In genomic region chr1:203187306-203188264, GRCh38 we compare ENCODE assay signal across 20 cellular contexts. TPM values are rescaled to one million over a fixed set of nuclear protein-coding genes. Genes with fewer than 3 reads are reported as not detected.
DNase-seq lines count a peak whose midpoint lies in the region; ATAC-seq and TF ChIP-seq lines count a peak whose summit lies in the region.
"Had no signal": no experiment of that assay in that cellular context is flagged by ENCODE, and none has a peak within 500 bp of the region (broad histone marks: within the 10 kb centered on the region; RNA-seq: fewer than 3 reads in every experiment).

No MANE protein-coding gene starts in this region.

- no peak overlapping the region for H3K18ac ChIP-seq in mesenchymal stem cell (ENCODE audit: low read depth in 1 of 2, low read length in 2 of 2)

- H3K9me3 ChIP-seq in mammary epithelial cell (replicated peaks; ENCODE audit: insufficient read depth, low read length): no peaks in the 10 kb centered on the region
- H3K9me3 ChIP-seq in mesenchymal stem cell (ENCODE audit: control insufficient read depth, low read length): no peaks in the 10 kb centered on the region
- H3K9me3 ChIP-seq: adrenal gland, BE2C, prostate gland, testis had no signal

- no peak overlapping the region for H4K91ac ChIP-seq in mesenchymal stem cell (ENCODE audit: low read length)

- H2BK12ac ChIP-seq in mesenchymal stem cell (ENCODE audit: low read length in 2 of 2): no peak overlapping the region

- no peak for TF ChIP-seq POLR2A in NB4 (IDR thresholded peaks at IDR 0.05; ENCODE audit: extremely low read depth, insufficient read length)

- no TSS peak for BruUV-seq in mammary epithelial cell (replicated peaks; lab: Mats Ljungman, UMichigan)

- H3K14ac ChIP-seq in mesenchymal stem cell (ENCODE audit: low read length in 2 of 2): no peak overlapping the region

- DNase-seq in NB4 (ENCODE audit: low read depth) (peak; percentile 58), mammary epithelial cell (no peak), mesenchymal stem cell (peak; percentile 15), substantia nigra (lab: John Stamatoyannopoulos, UW) (peak in 2 of 49 donors; percentile 38 to 51), SIG-M5 (lab: John Stamatoyannopoulos, UW) (no peak)
- no peak for DNase-seq in activated CD4-positive, alpha-beta T cell treated with anti-CD3 and anti-CD28 coated beads, Interleukin-2, amount 50 U/mL, for 1 hour
- DNase-seq: activated CD8-positive, alpha-beta T cell treated with anti-CD3 and anti-CD28 coated beads, Interleukin-2, amount 10 ng/mL, durations not matched to agents 7 days and 5 days; BE2C; DMS 273 treated with DMSO at 0.1 percent for 48 hours; NCI-H1694 treated with DMSO at 0.1 percent for 48 hours; PC-3 had no signal

- CTCF ChIA-PET in mammary epithelial cell (lab: Charles Lee; ENCODE audit: low non-redundant PET): no interaction called here

- H3K4me3 ChIP-seq in NB4 (ENCODE audit: low read depth, low read length): no peak overlapping the region
- no peak overlapping the region for H3K4me3 ChIP-seq in mammary epithelial cell (replicated peaks in 1 of 3; ENCODE audit: insufficient read depth in 1 of 3, low read depth in 2 of 3, low read length in 3 of 3)
- no peak overlapping the region for H3K4me3 ChIP-seq in mesenchymal stem cell (ENCODE audit: insufficient read depth in 1 of 2, low read depth in 1 of 2, low read length in 2 of 2)
- H3K4me3 ChIP-seq: adrenal gland, prostate gland, testis had no signal

- no peaks in the 10 kb centered on the region for H3K27me3 ChIP-seq in mammary epithelial cell (ENCODE audit: insufficient read depth, low read length)
- H3K27me3 ChIP-seq in mesenchymal stem cell (ENCODE audit: control insufficient read depth in 1 of 2, insufficient read depth in 1 of 2, low read length in 2 of 2): peaks cover 0 to 7% of the 10 kb centered on the region in 2 experiments
- H3K27me3 ChIP-seq: adrenal gland, BE2C, testis had no signal

- no peaks in the 10 kb centered on the region for H3K79me1 ChIP-seq in mesenchymal stem cell (replicated peaks; ENCODE audit: low read length, poor library complexity, severe bottlenecking)

- H2AK5ac ChIP-seq in mesenchymal stem cell (ENCODE audit: low read length, severe bottlenecking): no peak overlapping the region

- WGBS in mammary epithelial cell (ENCODE audit: low coverage, missing lambda C conversion rate): 57% methylated on average over 10 of the region's 10 CpGs
- 62% methylated on average over 7 of the region's 10 CpGs for WGBS in mesenchymal stem cell

- intact Hi-C loops in mammary epithelial cell (cut with micrococcal nuclease): no loop called here

- no peaks in the 10 kb centered on the region for H3K36me3 ChIP-seq in mammary epithelial cell (ENCODE audit: insufficient read depth, low read length)
- H3K36me3 ChIP-seq in mesenchymal stem cell (ENCODE audit: control insufficient read depth in 1 of 2, insufficient read depth in 2 of 2, low read depth in 1 of 2, low read length in 2 of 2): peaks cover 0 to 20% of the 10 kb centered on the region in 2 experiments
- H3K36me3 ChIP-seq: adrenal gland, BE2C, prostate gland had no signal

- no peak overlapping the region for H2BK15ac ChIP-seq in mesenchymal stem cell (ENCODE audit: low read depth, poor library complexity, severe bottlenecking)

- ATAC-seq in GM21717 (IDR thresholded peaks at IDR 0.05; ENCODE audit: unreplicated experiment) (no peak), GM21515 (IDR thresholded peaks at IDR 0.05; ENCODE audit: unreplicated experiment) (no peak)
- ATAC-seq: activated CD8-positive, alpha-beta T cell treated with anti-CD3 and anti-CD28 coated beads, Interleukin-2, amount 10 ng/mL, durations not matched to agents 7 days and 5 days; PC-3; SK-N-SH treated with all-trans-retinoic acid at 6 μM for 48 hours had no signal

- H2AFZ ChIP-seq in mammary epithelial cell (ENCODE audit: low read depth, low read length): peak overlapping the region; percentile 30
- no peak overlapping the region for H2AFZ ChIP-seq in mesenchymal stem cell (ENCODE audit: low read depth, low read length)

- H3K27ac ChIP-seq in mammary epithelial cell (ENCODE audit: insufficient read depth, low read depth, low read length) (no peak overlapping the region), mesenchymal stem cell (ENCODE audit: low read length, poor library complexity, severe bottlenecking) (no peak overlapping the region), substantia nigra (ENCODE audit: low read depth, low read length, poor library complexity, severe bottlenecking) (peak overlapping the region; percentile 32)
- H3K27ac ChIP-seq: adrenal gland, epithelial cell of prostate, prostate gland, testis had no signal

- H4K8ac ChIP-seq in mesenchymal stem cell (ENCODE audit: low read length): no peak overlapping the region

- dilution Hi-C loops in mammary epithelial cell (cut with HindIII; ENCODE audit: low sequenced_read_pairs): no loop called here

- no peak overlapping the region for H3K9ac ChIP-seq in mammary epithelial cell (ENCODE audit: insufficient read depth, low read length)
- H3K9ac ChIP-seq in mesenchymal stem cell (ENCODE audit: low read length): peak overlapping the region; percentile 65

- no peak overlapping the region for H2BK120ac ChIP-seq in mesenchymal stem cell (ENCODE audit: low read depth, low read length)

- H3K23ac ChIP-seq in mesenchymal stem cell (ENCODE audit: low read length in 2 of 2): no peak overlapping the region

- no peak overlapping the region for H2BK5ac ChIP-seq in mesenchymal stem cell (ENCODE audit: low read depth, low read length, poor library complexity, severe bottlenecking)

- no peaks in the 10 kb centered on the region for H3K79me2 ChIP-seq in mammary epithelial cell (ENCODE audit: insufficient read depth, low read length)

- H3K4ac ChIP-seq in mesenchymal stem cell (ENCODE audit: low read depth in 1 of 2, low read length in 2 of 2): no peak overlapping the region

- H3K4me1 ChIP-seq in mammary epithelial cell (ENCODE audit: insufficient read depth, low read length) (peaks cover 7% of the 10 kb centered on the region), mesenchymal stem cell (ENCODE audit: control insufficient read depth, insufficient read depth, low read depth, low read length) (peaks cover 3% of the 10 kb centered on the region)
- H3K4me1 ChIP-seq: adrenal gland, BE2C had no signal

- in situ Hi-C loops in mammary epithelial cell (cut with MboI; ENCODE audit: low sequenced_read_pairs in 2 of 2): no loop called here

- H3K4me2 ChIP-seq in mammary epithelial cell (ENCODE audit: insufficient read depth, low read depth, low read length): no peak overlapping the region
- H3K4me2 ChIP-seq in mesenchymal stem cell (ENCODE audit: low read length, poor library complexity, severe bottlenecking): no peak overlapping the region

- no peaks in the 10 kb centered on the region for H4K20me1 ChIP-seq in mammary epithelial cell (ENCODE audit: insufficient read depth, low read length)

- TF ChIP-seq CTCF in NB4 (IDR thresholded peaks at IDR 0.05; ENCODE audit: low read depth, low read length): no peak
- no peak for TF ChIP-seq CTCF in mammary epithelial cell (conservative IDR thresholded peaks at IDR 0.05 in 1 of 2, IDR thresholded peaks at IDR 0.05 in 1 of 2; ENCODE audit: extremely low read depth in 1 of 2, insufficient read depth in 1 of 2, low read depth in 1 of 2, low read length in 2 of 2)

RNA-seq across cellular contexts. Expression of gene CHI3L1, which starts 1.1 kb away (rescaled TPM):
- total RNA-seq in mammary epithelial cell: 10 to 100 TPM in 1 of 2 donors, not detected in 1; 37.0 TPM
- 0.33 TPM for polyA plus RNA-seq in mammary epithelial cell
- polyA minus RNA-seq in mammary epithelial cell: not detected
- 2.1 TPM for polyA plus RNA-seq in mesenchymal stem cell (2013, experiment 1 of 2)
- polyA plus RNA-seq in mesenchymal stem cell (2013, experiment 2 of 2): 2.4 TPM
- total RNA-seq: activated CD8-positive, alpha-beta T cell treated with anti-CD3 and anti-CD28 coated beads, Interleukin-2, amount 10 ng/mL, durations not matched to agents 7 days and 5 days; NCI-H460; PC-3 had no signal

RNA-seq across cellular contexts. Expression of gene MYBPH, which starts 12.0 kb away (rescaled TPM):
- not detected for total RNA-seq in mammary epithelial cell
- polyA plus RNA-seq in mammary epithelial cell: not detected
- polyA minus RNA-seq in mammary epithelial cell: not detected
- 0.58 TPM for polyA plus RNA-seq in mesenchymal stem cell (2013, experiment 1 of 2)
- polyA plus RNA-seq in mesenchymal stem cell (2013, experiment 2 of 2): 0.75 TPM
- total RNA-seq: activated CD8-positive, alpha-beta T cell treated with anti-CD3 and anti-CD28 coated beads, Interleukin-2, amount 10 ng/mL, durations not matched to agents 7 days and 5 days; adrenal gland; kidney epithelial cell; NCI-H460; PC-3 had no signal

RNA-seq across cellular contexts. Expression of gene CHIT1, which starts 41.9 kb away (rescaled TPM):
- under 1 TPM in 1 of 2 donors, not detected in 1; under 0.01 TPM for total RNA-seq in mammary epithelial cell
- polyA plus RNA-seq in mammary epithelial cell: not detected
- polyA minus RNA-seq in mammary epithelial cell: not detected
- polyA plus RNA-seq in mesenchymal stem cell (2013, experiment 1 of 2): under 0.01 TPM
- polyA plus RNA-seq in mesenchymal stem cell (2013, experiment 2 of 2): not detected
- total RNA-seq: kidney epithelial cell, NCI-H460, PC-3 had no signal

Comparison
In these comparisons a context has a peak if more than half of its experiments do, and no peak if none do; other contexts are left out.
1. DNase-seq: peak in NB4 (single experiment) and mesenchymal stem cell (single experiment); none in mammary epithelial cell (single experiment), activated CD4-positive, alpha-beta T cell treated with anti-CD3 and anti-CD28 coated beads, Interleukin-2, amount 50 U/mL, for 1 hour (single experiment) and SIG-M5 (single experiment).